8 cellular contexts compared by ENCODE assay signal in the genomic region with DNA sequence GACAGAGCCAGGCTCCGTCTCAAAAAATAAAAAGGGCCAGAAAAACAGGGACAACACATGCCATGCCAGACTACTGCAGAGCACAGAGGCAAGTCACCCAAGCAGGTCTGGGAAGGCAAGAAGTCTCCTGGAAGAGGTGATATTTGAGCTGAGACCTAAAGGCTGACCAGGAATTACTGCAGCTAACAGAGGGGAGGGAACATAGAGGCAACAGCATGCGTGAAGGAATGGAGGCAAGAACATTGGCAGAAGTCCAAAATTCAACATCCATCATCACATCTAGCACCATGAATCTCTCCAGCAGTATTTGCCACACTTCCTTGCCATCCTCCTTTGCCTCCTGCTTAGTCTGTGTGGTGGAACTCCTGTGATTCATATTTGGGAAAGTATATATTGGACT. TPM values are rescaled to one million over a fixed set of nuclear protein-coding genes. Genes with fewer than 3 reads are reported as not detected.
DNase-seq lines count a peak whose midpoint lies in the region; ATAC-seq and TF ChIP-seq lines count a peak whose summit lies in the region.

No MANE protein-coding gene starts in this region.

- ATAC-seq in HG03432 (IDR thresholded peaks at IDR 0.05; ENCODE audit: unreplicated experiment): no peak

- no peaks in the 10 kb centered on the region for H3K27me3 Mint-ChIP-seq in activated naive CD4-positive, alpha-beta T cell treated with anti-CD3 and anti-CD28 coated beads for 36 hours (ENCODE audit: low read depth)

- peak overlapping the region; percentile 92 for H3K9ac ChIP-seq in iPS-18a (ENCODE audit: low read length)

- CTCF ChIA-PET in activated naive CD4-positive, alpha-beta T cell treated with anti-CD3 and anti-CD28 coated beads for 36 hours (lab: Charles Lee): interaction anchor here (0.6 to 3.8 kb wide), 6 partner anchors 51 to 358 kb away, joined by 3 to 33 read pairs (median 3); no protein-coding TSS in a partner anchor

- intact Hi-C loops in activated naive CD4-positive, alpha-beta T cell treated with anti-CD3 and anti-CD28 coated beads for 36 hours (cut with micrococcal nuclease): loop anchor here (5.0 to 10.0 kb wide), 3 partner anchors 136 to 859 kb away; no protein-coding TSS in a partner anchor
- intact Hi-C loops in testis (cut with DNase I; ENCODE audit: low total_unique reads): no loop called here

- peaks cover 10% of the 10 kb centered on the region for H3K4me1 ChIP-seq in iPS-18a (ENCODE audit: control insufficient read depth, low read depth, low read length)
- peaks cover 16% of the 10 kb centered on the region for H3K4me1 ChIP-seq in testis

- no peaks in the 10 kb centered on the region for H3K9me3 ChIP-seq in WERI-Rb-1 (ENCODE audit: severe bottlenecking)
- no peaks in the 10 kb centered on the region for H3K9me3 ChIP-seq in iPS-18a (ENCODE audit: control insufficient read depth, low read depth, low read length)
- no peaks in the 10 kb centered on the region for H3K9me3 ChIP-seq in testis

- H3K9me3 Mint-ChIP-seq in activated naive CD4-positive, alpha-beta T cell treated with anti-CD3 and anti-CD28 coated beads for 36 hours: no peaks in the 10 kb centered on the region

- H3K27me3 ChIP-seq in WERI-Rb-1 (ENCODE audit: insufficient read depth, low read depth, severe bottlenecking) (no peaks in the 10 kb centered on the region), iPS-18a (ENCODE audit: control insufficient read depth, insufficient read depth, low read length) (no peaks in the 10 kb centered on the region), testis (no peaks in the 10 kb centered on the region)

- 20 to 40% methylated on average over 2 of the region's 2 CpGs for WGBS in testis, 2 donors

- H3K27ac ChIP-seq in WERI-Rb-1 (no peak overlapping the region), iPS-18a (ENCODE audit: low read length) (no peak overlapping the region), testis (no peak overlapping the region)

- DNase-seq in activated naive CD4-positive, alpha-beta T cell treated with anti-CD3 and anti-CD28 coated beads for 36 hours: no peak
- DNase-seq in activated naive CD4-positive, alpha-beta T cell (lab: John Stamatoyannopoulos, UW): no peak
- DNase-seq in WERI-Rb-1 (no peak), testis (no peak), GM20000 (ENCODE audit: low spot score) (no peak), NCI-H128 (lab: John Stamatoyannopoulos, UW; ENCODE audit: unreplicated experiment) (no peak)

- peaks cover 5% of the 10 kb centered on the region for H3K36me3 Mint-ChIP-seq in activated naive CD4-positive, alpha-beta T cell treated with anti-CD3 and anti-CD28 coated beads for 36 hours (ENCODE audit: low read depth)

- H3K4me3 ChIP-seq in WERI-Rb-1 (ENCODE audit: low read depth, low read length) (peak overlapping the region; percentile 87), iPS-18a (ENCODE audit: low read length) (peak overlapping the region; percentile 85), testis (peak overlapping the region; percentile 73 to 89)

- H3K4me1 Mint-ChIP-seq in activated naive CD4-positive, alpha-beta T cell treated with anti-CD3 and anti-CD28 coated beads for 36 hours (ENCODE audit: low read depth): peaks cover 39% of the 10 kb centered on the region

- peak overlapping the region; percentile 93 for H3K4me3 Mint-ChIP-seq in activated naive CD4-positive, alpha-beta T cell treated with anti-CD3 and anti-CD28 coated beads for 36 hours

- peak overlapping the region; percentile 82 for H3K27ac Mint-ChIP-seq in activated naive CD4-positive, alpha-beta T cell treated with anti-CD3 and anti-CD28 coated beads for 36 hours

- H3K36me3 ChIP-seq in WERI-Rb-1 (no peaks in the 10 kb centered on the region), iPS-18a (ENCODE audit: control insufficient read depth, low read depth, low read length) (no peaks in the 10 kb centered on the region), testis (ENCODE audit: low read depth, missing control alignments) (no peaks in the 10 kb centered on the region)

- TF ChIP-seq POLR2A in testis (IDR thresholded peaks at IDR 0.05): no peak

- TF ChIP-seq CTCF in WERI-Rb-1 (IDR thresholded peaks at IDR 0.05; ENCODE audit: low read depth, low read length) (no peak), testis (IDR thresholded peaks at IDR 0.05) (no peak), GM20000 (IDR thresholded peaks at IDR 0.05; ENCODE audit: extremely low read depth, missing control alignments) (no peak)

RNA-seq across cellular contexts. Expression of a gene that starts 0.9 kb away (rescaled TPM):
- 10 to 100 TPM; 14.0 to 14.8 TPM for total RNA-seq in activated naive CD4-positive, alpha-beta T cell treated with anti-CD3 and anti-CD28 coated beads for 36 hours
- total RNA-seq in testis: 10 to 100 TPM; 25.3 to 26.8 TPM
- polyA plus RNA-seq in testis (ENCODE audit: insufficient read depth, low read depth, low replicate concordance): 17.0 TPM
